ENCODE assay signal across 1 cellular context in the genomic region with DNA sequence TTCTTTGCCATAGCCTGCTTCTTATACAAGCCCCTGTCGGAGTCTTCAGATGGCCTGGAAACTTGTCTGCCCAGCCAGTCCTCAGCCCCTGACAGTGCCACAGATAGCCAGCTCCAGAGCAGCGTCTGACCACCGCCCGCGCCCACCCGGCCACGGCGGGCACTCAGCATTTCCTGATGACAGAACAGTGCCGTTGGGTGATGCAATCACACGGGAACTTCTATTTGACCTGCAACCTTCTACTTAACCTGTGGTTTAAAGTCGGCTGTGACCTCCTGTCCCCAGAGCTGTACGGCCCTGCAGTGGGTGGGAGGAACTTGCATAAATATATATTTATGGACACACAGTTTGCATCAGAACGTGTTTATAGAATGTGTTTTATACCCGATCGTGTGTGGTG.
TF ChIP-seq lines count a peak whose summit lies in the region.

No MANE protein-coding gene starts in this region.

TF ChIP-seq in HepG2, 621 proteins besides CTCF, POLR2A, EP300 and RAD21 (continued from another document):
- TF ChIP-seq SNAPC4 (CRISPR knock-in tag; IDR thresholded peaks at IDR 0.05) (no peak), ZHX1 (CRISPR knock-in tag; IDR thresholded peaks at IDR 0.05; ENCODE audit: low read depth) (no peak), ZMYM4 (CRISPR knock-in tag; IDR thresholded peaks at IDR 0.05) (no peak), SRSF9 (IDR thresholded peaks at IDR 0.05; ENCODE audit: borderline replicate concordance, insufficient read depth, low read depth, low read length, poor library complexity, severe bottlenecking) (no peak), TOPORS (CRISPR knock-in tag; IDR thresholded peaks at IDR 0.05) (no peak), STAG1 (CRISPR knock-in tag; IDR thresholded peaks at IDR 0.05) (no peak), HNRNPL (IDR thresholded peaks at IDR 0.05; ENCODE audit: low read depth, low read length) (peak; percentile 67; the same call in 1 of the 2 replicates), NCOA1 (CRISPR knock-in tag; IDR thresholded peaks at IDR 0.05) (no peak), CEBPB (IDR thresholded peaks at IDR 0.05; ENCODE audit: borderline replicate concordance, low read depth, low read length) (peak; percentile 93), GATA4 (IDR thresholded peaks at IDR 0.05; ENCODE audit: borderline replicate concordance, low read depth) (no peak), ZFP1 (CRISPR knock-in tag; IDR thresholded peaks at IDR 0.05) (no peak), NFKBIZ (CRISPR knock-in tag; IDR thresholded peaks at IDR 0.05) (no peak), CBX2 (IDR thresholded peaks at IDR 0.05; ENCODE audit: low read depth, low read length) (no peak), CBX2 (CRISPR knock-in tag; IDR thresholded peaks at IDR 0.05; ENCODE audit: low read depth) (no peak), GATAD2A (CRISPR knock-in tag; IDR thresholded peaks at IDR 0.05) (no peak), POLR2G (IDR thresholded peaks at IDR 0.05; ENCODE audit: low read depth, low read length) (peak; percentile 18; the same call in 1 of the 2 replicates), ATF3 (CRISPR knock-in tag; IDR thresholded peaks at IDR 0.05) (0 out of 2 replicates have a peak, but pooled peaks have one; percentile 42), ZNF652 (CRISPR knock-in tag; IDR thresholded peaks at IDR 0.05; ENCODE audit: borderline replicate concordance, low read depth) (no peak), ATF7 (IDR thresholded peaks at IDR 0.05) (peak; percentile 19; the same call in 1 of the 2 replicates), ATF7 (CRISPR knock-in tag; IDR thresholded peaks at IDR 0.05) (no peak), ZNF44 (CRISPR knock-in tag; IDR thresholded peaks at IDR 0.05) (no peak), RARG (CRISPR knock-in tag; IDR thresholded peaks at IDR 0.05; ENCODE audit: low read depth) (no peak), ZNF33A (CRISPR knock-in tag; IDR thresholded peaks at IDR 0.05; ENCODE audit: borderline replicate concordance) (no peak), ISX (CRISPR knock-in tag; conservative IDR thresholded peaks at IDR 0.05) (no peak), RBM22 (optimal IDR thresholded peaks at IDR 0.05; ENCODE audit: low read length) (peak; percentile 62), POLR2AphosphoS5 (IDR thresholded peaks at IDR 0.05; ENCODE audit: low read depth, low read length) (peak; percentile 27; the same call in 1 of the 2 replicates), SRSF1 (optimal IDR thresholded peaks at IDR 0.05; ENCODE audit: low read depth, low read length) (peak; percentile 28), ZNF772 (CRISPR knock-in tag; IDR thresholded peaks at IDR 0.05) (no peak), AGO2 (optimal IDR thresholded peaks at IDR 0.05; ENCODE audit: low read depth, low read length) (peak; percentile 68), MAFG (CRISPR knock-in tag; IDR thresholded peaks at IDR 0.05) (no peak), ZNF547 (CRISPR knock-in tag; IDR thresholded peaks at IDR 0.05) (no peak), ZNF550 (CRISPR knock-in tag; IDR thresholded peaks at IDR 0.05; ENCODE audit: borderline replicate concordance) (no peak), KLF13 (CRISPR knock-in tag; IDR thresholded peaks at IDR 0.05) (no peak), NRL (CRISPR knock-in tag; IDR thresholded peaks at IDR 0.05; ENCODE audit: borderline replicate concordance) (0 out of 2 replicates have a peak, but pooled peaks have one; percentile 55), ZSCAN30 (CRISPR knock-in tag; IDR thresholded peaks at IDR 0.05) (no peak), AGO1 (IDR thresholded peaks at IDR 0.05; ENCODE audit: low read depth, low read length, poor library complexity, severe bottlenecking) (peak; percentile 87), CHD4 (IDR thresholded peaks at IDR 0.05; ENCODE audit: borderline replicate concordance, low read length) (no peak), ZNF614 (CRISPR knock-in tag; IDR thresholded peaks at IDR 0.05; ENCODE audit: borderline replicate concordance) (no peak), KDM2A (CRISPR knock-in tag; IDR thresholded peaks at IDR 0.05; ENCODE audit: borderline replicate concordance, low read depth) (peak; percentile 27; the same call in 1 of the 2 replicates), HIVEP1 (CRISPR knock-in tag; IDR thresholded peaks at IDR 0.05) (no peak), ZNF367 (CRISPR knock-in tag; IDR thresholded peaks at IDR 0.05; ENCODE audit: borderline replicate concordance) (no peak), PAF1 (CRISPR knock-in tag; IDR thresholded peaks at IDR 0.05) (no peak), HOXD1 (CRISPR knock-in tag; IDR thresholded peaks at IDR 0.05) (no peak), CEBPG (CRISPR knock-in tag; IDR thresholded peaks at IDR 0.05) (peak; percentile 81), GTF3A (CRISPR knock-in tag; conservative IDR thresholded peaks at IDR 0.05) (no peak)
- TF ChIP-seq, protein P1, sequence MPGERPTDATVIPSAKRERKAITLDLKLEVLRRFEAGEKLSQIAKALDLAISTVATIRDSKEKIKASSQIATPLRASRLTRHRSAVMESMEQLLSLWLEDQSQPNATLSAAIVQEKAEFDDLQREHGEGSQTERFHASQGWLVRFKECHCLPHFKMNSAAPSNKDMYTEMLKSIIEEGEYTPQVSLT (CRISPR knock-in tag; IDR thresholded peaks at IDR 0.05; ENCODE audit: borderline replicate concordance, low read depth): no peak
- TF ChIP-seq, protein P2, sequence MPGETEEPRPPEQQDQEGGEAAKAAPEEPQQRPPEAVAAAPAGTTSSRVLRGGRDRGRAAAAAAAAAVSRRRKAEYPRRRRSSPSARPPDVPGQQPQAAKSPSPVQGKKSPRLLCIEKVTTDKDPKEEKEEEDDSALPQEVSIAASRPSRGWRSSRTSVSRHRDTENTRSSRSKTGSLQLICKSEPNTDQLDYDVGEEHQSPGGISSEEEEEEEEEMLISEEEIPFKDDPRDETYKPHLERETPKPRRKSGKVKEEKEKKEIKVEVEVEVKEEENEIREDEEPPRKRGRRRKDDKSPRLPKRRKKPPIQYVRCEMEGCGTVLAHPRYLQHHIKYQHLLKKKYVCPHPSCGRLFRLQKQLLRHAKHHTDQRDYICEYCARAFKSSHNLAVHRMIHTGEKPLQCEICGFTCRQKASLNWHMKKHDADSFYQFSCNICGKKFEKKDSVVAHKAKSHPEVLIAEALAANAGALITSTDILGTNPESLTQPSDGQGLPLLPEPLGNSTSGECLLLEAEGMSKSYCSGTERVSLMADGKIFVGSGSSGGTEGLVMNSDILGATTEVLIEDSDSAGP (CRISPR knock-in tag; IDR thresholded peaks at IDR 0.05; ENCODE audit: borderline replicate concordance): no peak
- TF ChIP-seq, protein P3, sequence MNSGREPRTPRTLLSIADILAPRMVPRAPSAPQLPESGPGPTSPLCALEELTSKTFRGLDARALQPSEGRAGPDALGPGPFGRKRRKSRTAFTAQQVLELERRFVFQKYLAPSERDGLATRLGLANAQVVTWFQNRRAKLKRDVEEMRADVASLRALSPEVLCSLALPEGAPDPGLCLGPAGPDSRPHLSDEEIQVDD (CRISPR knock-in tag; IDR thresholded peaks at IDR 0.05; ENCODE audit: borderline replicate concordance): no peak
- TF ChIP-seq, protein P4, sequence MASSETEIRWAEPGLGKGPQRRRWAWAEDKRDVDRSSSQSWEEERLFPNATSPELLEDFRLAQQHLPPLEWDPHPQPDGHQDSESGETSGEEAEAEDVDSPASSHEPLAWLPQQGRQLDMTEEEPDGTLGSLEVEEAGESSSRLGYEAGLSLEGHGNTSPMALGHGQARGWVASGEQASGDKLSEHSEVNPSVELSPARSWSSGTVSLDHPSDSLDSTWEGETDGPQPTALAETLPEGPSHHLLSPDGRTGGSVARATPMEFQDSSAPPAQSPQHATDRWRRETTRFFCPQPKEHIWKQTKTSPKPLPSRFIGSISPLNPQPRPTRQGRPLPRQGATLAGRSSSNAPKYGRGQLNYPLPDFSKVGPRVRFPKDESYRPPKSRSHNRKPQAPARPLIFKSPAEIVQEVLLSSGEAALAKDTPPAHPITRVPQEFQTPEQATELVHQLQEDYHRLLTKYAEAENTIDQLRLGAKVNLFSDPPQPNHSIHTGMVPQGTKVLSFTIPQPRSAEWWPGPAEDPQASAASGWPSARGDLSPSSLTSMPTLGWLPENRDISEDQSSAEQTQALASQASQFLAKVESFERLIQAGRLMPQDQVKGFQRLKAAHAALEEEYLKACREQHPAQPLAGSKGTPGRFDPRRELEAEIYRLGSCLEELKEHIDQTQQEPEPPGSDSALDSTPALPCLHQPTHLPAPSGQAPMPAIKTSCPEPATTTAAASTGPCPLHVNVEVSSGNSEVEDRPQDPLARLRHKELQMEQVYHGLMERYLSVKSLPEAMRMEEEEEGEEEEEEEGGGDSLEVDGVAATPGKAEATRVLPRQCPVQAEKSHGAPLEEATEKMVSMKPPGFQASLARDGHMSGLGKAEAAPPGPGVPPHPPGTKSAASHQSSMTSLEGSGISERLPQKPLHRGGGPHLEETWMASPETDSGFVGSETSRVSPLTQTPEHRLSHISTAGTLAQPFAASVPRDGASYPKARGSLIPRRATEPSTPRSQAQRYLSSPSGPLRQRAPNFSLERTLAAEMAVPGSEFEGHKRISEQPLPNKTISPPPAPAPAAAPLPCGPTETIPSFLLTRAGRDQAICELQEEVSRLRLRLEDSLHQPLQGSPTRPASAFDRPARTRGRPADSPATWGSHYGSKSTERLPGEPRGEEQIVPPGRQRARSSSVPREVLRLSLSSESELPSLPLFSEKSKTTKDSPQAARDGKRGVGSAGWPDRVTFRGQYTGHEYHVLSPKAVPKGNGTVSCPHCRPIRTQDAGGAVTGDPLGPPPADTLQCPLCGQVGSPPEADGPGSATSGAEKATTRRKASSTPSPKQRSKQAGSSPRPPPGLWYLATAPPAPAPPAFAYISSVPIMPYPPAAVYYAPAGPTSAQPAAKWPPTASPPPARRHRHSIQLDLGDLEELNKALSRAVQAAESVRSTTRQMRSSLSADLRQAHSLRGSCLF (CRISPR knock-in tag; IDR thresholded peaks at IDR 0.05; ENCODE audit: borderline replicate concordance): no peak
